ENCODE assay signal across 21 cellular contexts in genomic region chr7:71343039-71343438, GRCh38.
DNase-seq lines count a peak whose midpoint lies in the region; TF ChIP-seq lines count a peak whose summit lies in the region.
"Had no signal": no experiment of that assay in that cellular context is flagged by ENCODE, and none has a peak within 500 bp of the region (broad histone marks: within the 10 kb centered on the region; RNA-seq: fewer than 3 reads in every experiment).

No MANE protein-coding gene starts in this region.

- H3K18ac ChIP-seq in mesendoderm (ENCODE audit: low read length): no peak overlapping the region

- H3K23ac ChIP-seq in mesendoderm (ENCODE audit: low read length): no peak overlapping the region

- H4K20me1 ChIP-seq in hepatocyte (ENCODE audit: insufficient read depth, poor library complexity, severe bottlenecking): no peaks in the 10 kb centered on the region
- H4K20me1 ChIP-seq: BLaER1 treated with 17β-estradiol and CSF1 and Interleukin-3, amounts not matched to agents 10 nM and 100 nM had no signal

- no peak overlapping the region for H3K4ac ChIP-seq in mesendoderm (ENCODE audit: low read depth, low read length)

- H3K4me3 ChIP-seq in SK-N-MC (no peak overlapping the region), mesendoderm (ENCODE audit: low read length) (no peak overlapping the region), hepatocyte (no peak overlapping the region)
- H3K4me3 ChIP-seq: A549; BLaER1 treated with 17β-estradiol and CSF1 and Interleukin-3, amounts not matched to agents 10 nM and 100 nM; HAP-1 had no signal

- H3K9me3 ChIP-seq in SK-N-MC (ENCODE audit: low read depth, low read length) (no peaks in the 10 kb centered on the region; the same call in 1 of the 2 replicates), hepatocyte (ENCODE audit: low read depth) (no peaks in the 10 kb centered on the region)
- H3K9me3 ChIP-seq: A549, BE2C, HAP-1 had no signal

- peaks cover 8% of the 10 kb centered on the region for H3K79me1 ChIP-seq in mesendoderm (ENCODE audit: low read length)

- no peak overlapping the region for H3K56ac ChIP-seq in mesendoderm (ENCODE audit: low read length)

- no peak overlapping the region for H2BK15ac ChIP-seq in mesendoderm (replicated peaks; ENCODE audit: low read depth)

- H4K8ac ChIP-seq in mesendoderm (ENCODE audit: low read depth, low read length): no peak overlapping the region

- H2BK5ac ChIP-seq in mesendoderm (ENCODE audit: low read length): no peak overlapping the region

- H3K27ac ChIP-seq in SK-N-MC: peak overlapping the region; percentile 32; the same call in 1 of the 2 replicates
- no peak overlapping the region for H3K27ac ChIP-seq in mesendoderm (ENCODE audit: low read depth, low read length)
- no peak overlapping the region for H3K27ac ChIP-seq in hepatocyte
- H3K27ac ChIP-seq: A549; BLaER1 treated with 17β-estradiol and CSF1 and Interleukin-3, amounts not matched to agents 10 nM and 100 nM had no signal

- no peak overlapping the region for H3K9ac ChIP-seq in SK-N-MC (ENCODE audit: insufficient read length)
- H3K9ac ChIP-seq in mesendoderm (ENCODE audit: low read length): no peak overlapping the region
- H3K9ac ChIP-seq: BLaER1 treated with 17β-estradiol and CSF1 and Interleukin-3, amounts not matched to agents 10 nM and 100 nM had no signal

- H3K4me2 ChIP-seq in mesendoderm (ENCODE audit: low read length) (no peak overlapping the region), hepatocyte (no peak overlapping the region)
- H3K4me2 ChIP-seq: A549; BLaER1 treated with 17β-estradiol and CSF1 and Interleukin-3, amounts not matched to agents 10 nM and 100 nM had no signal

- H3K9me2 ChIP-seq in hepatocyte (replicated peaks; ENCODE audit: insufficient read depth): no peaks in the 10 kb centered on the region

- H2AFZ ChIP-seq in hepatocyte: no peak overlapping the region

- H2AK5ac ChIP-seq in mesendoderm (ENCODE audit: low read length): no peak overlapping the region

- H3K36me3 ChIP-seq in SK-N-MC (ENCODE audit: insufficient read depth, low read length) (peaks cover 14% of the 10 kb centered on the region), mesendoderm (ENCODE audit: control insufficient read depth, insufficient read depth, low read length) (no peaks in the 10 kb centered on the region), hepatocyte (replicated peaks; ENCODE audit: insufficient read depth, low read depth) (no peaks in the 10 kb centered on the region)
- H3K36me3 ChIP-seq: BE2C; BLaER1 treated with 17β-estradiol and CSF1 and Interleukin-3, amounts not matched to agents 10 nM and 100 nM; HAP-1 had no signal

- DNase-seq in NCI-H2171 treated with DMSO at 0.1 percent for 48 hours (lab: John Stamatoyannopoulos, UW) (peak; percentile 36), NCI-H2171 (lab: John Stamatoyannopoulos, UW) (no peak), D341Med (ENCODE audit: low spot score) (peak; percentile 67), SK-N-MC (ENCODE audit: low read depth, low spot score) (peak; percentile 92), mesendoderm (peak; percentile 28), hepatocyte (ENCODE audit: low spot score) (no peak), RPMI8226 (no peak)
- DNase-seq: 8988T; ACHN; AML-193; BE2C; CD4-positive, alpha-beta T cell; CD8-positive, alpha-beta memory T cell; DMS53; DMS79 treated with DMSO at 0.1 percent for 48 hours; GF-D8; GOT3; HFFc6 had no signal

- H2BK120ac ChIP-seq in mesendoderm (ENCODE audit: low read depth, low read length): no peak overlapping the region

- H3K27me3 ChIP-seq in mesendoderm (ENCODE audit: insufficient read depth, low read length, poor library complexity) (no peaks in the 10 kb centered on the region), hepatocyte (no peaks in the 10 kb centered on the region)
- H3K27me3 ChIP-seq: BE2C; BLaER1 treated with 17β-estradiol and CSF1 and Interleukin-3, amounts not matched to agents 10 nM and 100 nM had no signal

- H3K4me1 ChIP-seq in mesendoderm (ENCODE audit: control insufficient read depth, low read depth, low read length) (peaks cover 3% of the 10 kb centered on the region), hepatocyte (ENCODE audit: insufficient read depth) (no peaks in the 10 kb centered on the region)
- H3K4me1 ChIP-seq: A549, BE2C, HAP-1 had no signal

- no peak overlapping the region for H4K5ac ChIP-seq in mesendoderm (ENCODE audit: low read length)

- H3K79me2 ChIP-seq in mesendoderm (ENCODE audit: control insufficient read depth, insufficient read depth, low read length) (peaks cover 5% of the 10 kb centered on the region), hepatocyte (no peaks in the 10 kb centered on the region)

- no peak for TF ChIP-seq CTCF in hepatocyte (IDR thresholded peaks at IDR 0.05; ENCODE audit: poor library complexity)

Comparison
In these comparisons a context has a peak if more than half of its experiments do, and no peak if none do; other contexts are left out.
1. DNase-seq: peak in NCI-H2171 treated with DMSO at 0.1 percent for 48 hours (single experiment), D341Med (single experiment), SK-N-MC (single experiment) and mesendoderm (single experiment); none in NCI-H2171 (single experiment), hepatocyte (single experiment) and RPMI8226 (single experiment).